ENCODE assay signal across 13 cellular contexts in genomic region chr2:166434491-166434890, GRCh38. TPM values are rescaled to one million over a fixed set of nuclear protein-coding genes. Genes with fewer than 3 reads are reported as not detected.
"Had no signal": no experiment of that assay in that cellular context is flagged by ENCODE, and none has a peak within 500 bp of the region (broad histone marks: within the 10 kb centered on the region; RNA-seq: fewer than 3 reads in every experiment).

No MANE protein-coding gene starts in this region.

- ATAC-seq: HCT116, HepG2, K562 had no signal

- H3K9ac ChIP-seq: GM23248 had no signal

- H3K27ac ChIP-seq: GM23248, HL-60 had no signal

- H3K9me3 ChIP-seq: HAP-1 had no signal

- H2AFZ ChIP-seq: GM23248 had no signal

- H3K4me3 ChIP-seq: GM23248, HAP-1, K562 had no signal

- DNase-seq: GM23248, GOT3, H7, HFFc6, IMR-90, KG1 had no signal

- H3K36me3 ChIP-seq: HAP-1 had no signal

- H3K4me1 ChIP-seq: HAP-1 had no signal

- FAIRE-seq: HepG2, K562 had no signal

RNA-seq across cellular contexts. Expression of gene SCN7A, which starts 59.6 kb away (rescaled TPM):
- total RNA-seq: GM23248, H4, HepG2, HT1080 had no signal
- polyA plus RNA-seq: GM23248 had no signal
